In genomic region chr7:117659453-117660086, GRCh38 we compare ENCODE assay signal across 19 cellular contexts.
"Had no signal": no experiment of that assay in that cellular context is flagged by ENCODE, and none has a peak within 500 bp of the region (broad histone marks: within the 10 kb centered on the region; RNA-seq: fewer than 3 reads in every experiment).

No MANE protein-coding gene starts in this region.

- ATAC-seq: left lobe of liver; naive thymus-derived CD8-positive, alpha-beta T cell; stimulated activated memory B cell treated with anti-CD40 and anti-IgM and Interleukin-4, amounts not matched to agents 10 μg/mL and 1 μg/mL and 100 μg/mL, for 72 hours had no signal

- H2AFZ ChIP-seq: parathyroid adenoma had no signal

- H3K79me2 ChIP-seq: parathyroid adenoma had no signal

- H3K36me3 Mint-ChIP-seq: activated naive CD8-positive, alpha-beta T cell treated with anti-CD3 and anti-CD28 coated beads for 36 hours; memory B cell; naive thymus-derived CD8-positive, alpha-beta T cell; stimulated activated memory B cell treated with anti-CD40 and anti-IgM and Interleukin-4, amounts not matched to agents 10 μg/mL and 1 μg/mL and 100 μg/mL, for 72 hours had no signal

- H3K9ac ChIP-seq: parathyroid adenoma had no signal

- H3K36me3 ChIP-seq: esophagus squamous epithelium, tibial artery had no signal

- FAIRE-seq: TTC549 had no signal

- H3K27me3 Mint-ChIP-seq: memory B cell; stimulated activated memory B cell treated with anti-CD40 and anti-IgM and Interleukin-4, amounts not matched to agents 10 μg/mL and 1 μg/mL and 100 μg/mL, for 72 hours had no signal

- H3K9me3 ChIP-seq: esophagus squamous epithelium, tibial artery had no signal

- H3K27ac ChIP-seq: esophagus squamous epithelium, parathyroid adenoma had no signal

- H3K9me3 Mint-ChIP-seq: activated naive CD8-positive, alpha-beta T cell treated with anti-CD3 and anti-CD28 coated beads for 36 hours; activated T-helper 1 cell treated with anti-CD3 and anti-CD28 coated beads, Interleukin-12 subunit alpha, Interleukin-12 subunit beta, Interleukin-2, Interleukin-4 antibody, amounts not matched to agents 30 ng/mL and 10 ng/mL and 1 ng/mL, durations not matched to agents 14 hours and 24 hours and 36 hours; stimulated activated memory B cell treated with anti-CD40 and anti-IgM and Interleukin-4, amounts not matched to agents 10 μg/mL and 1 μg/mL and 100 μg/mL, for 72 hours had no signal

- H3K27ac Mint-ChIP-seq: activated naive CD8-positive, alpha-beta T cell treated with anti-CD3 and anti-CD28 coated beads for 36 hours; activated T-helper 1 cell treated with anti-CD3 and anti-CD28 coated beads, Interleukin-12 subunit alpha, Interleukin-12 subunit beta, Interleukin-2, Interleukin-4 antibody, amounts not matched to agents 30 ng/mL and 10 ng/mL and 1 ng/mL, durations not matched to agents 14 hours and 24 hours and 36 hours; memory B cell; naive thymus-derived CD8-positive, alpha-beta T cell; stimulated activated memory B cell treated with anti-CD40 and anti-IgM and Interleukin-4, amounts not matched to agents 10 μg/mL and 1 μg/mL and 100 μg/mL, for 72 hours had no signal

- H3K4me1 ChIP-seq: parathyroid adenoma had no signal

- H3K27me3 ChIP-seq: esophagus squamous epithelium, tibial artery had no signal

- H3K4me3 ChIP-seq: coronary artery, esophagus squamous epithelium, tibial artery had no signal

- H3K4me3 Mint-ChIP-seq: activated naive CD8-positive, alpha-beta T cell treated with anti-CD3 and anti-CD28 coated beads for 36 hours; activated T-helper 1 cell treated with anti-CD3 and anti-CD28 coated beads, Interleukin-12 subunit alpha, Interleukin-12 subunit beta, Interleukin-2, Interleukin-4 antibody, amounts not matched to agents 30 ng/mL and 10 ng/mL and 1 ng/mL, durations not matched to agents 14 hours and 24 hours and 36 hours; memory B cell; naive thymus-derived CD8-positive, alpha-beta T cell; stimulated activated memory B cell treated with anti-CD40 and anti-IgM and Interleukin-4, amounts not matched to agents 10 μg/mL and 1 μg/mL and 100 μg/mL, for 72 hours had no signal

- H3K4me1 Mint-ChIP-seq: activated naive CD8-positive, alpha-beta T cell treated with anti-CD3 and anti-CD28 coated beads for 36 hours; memory B cell; naive thymus-derived CD8-positive, alpha-beta T cell; stimulated activated memory B cell treated with anti-CD40 and anti-IgM and Interleukin-4, amounts not matched to agents 10 μg/mL and 1 μg/mL and 100 μg/mL, for 72 hours had no signal

- DNase-seq: activated CD4-positive, alpha-beta T cell treated with anti-CD3 and anti-CD28 coated beads, Interleukin-2, amount 50 U/mL, for 1 hour; activated CD8-positive, alpha-beta memory T cell treated with anti-CD3 and anti-CD28 coated beads for 24 hours; activated naive CD8-positive, alpha-beta T cell treated with anti-CD3 and anti-CD28 coated beads for 36 hours; aorta; central memory CD4-positive, alpha-beta T cell; effector CD4-positive, alpha-beta T cell; esophagus squamous epithelium; islet precursor cell; naive thymus-derived CD8-positive, alpha-beta T cell; retina; stimulated activated CD4-positive, alpha-beta T cell treated with anti-CD3 and anti-CD28 coated beads, Interleukin-2, amount 100 ng/mL, for 48 hours; tibial artery had no signal
